In the genomic region with DNA sequence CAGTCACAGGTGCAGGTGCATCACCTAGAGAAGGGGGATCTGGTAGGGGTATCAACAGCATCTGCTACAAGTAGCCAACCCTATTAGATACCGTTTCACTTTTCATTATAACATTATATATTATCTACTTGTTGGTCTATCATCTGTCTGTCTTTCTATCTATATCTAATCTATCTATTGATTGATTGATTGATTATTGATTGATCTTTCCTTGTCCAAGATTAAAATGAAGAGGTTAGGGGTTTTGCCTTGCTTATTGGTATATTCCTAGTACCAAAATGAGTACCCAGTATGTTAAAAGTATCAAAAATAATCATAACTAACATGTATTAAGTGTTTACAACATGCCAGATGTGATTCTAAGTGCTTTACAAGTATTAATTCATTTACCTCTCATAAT, we compare ENCODE assay signal across 35 cellular contexts.
DNase-seq lines count a peak whose midpoint lies in the region; ATAC-seq, FAIRE-seq and TF ChIP-seq lines count a peak whose summit lies in the region.
"Had no signal": no experiment of that assay in that cellular context is flagged by ENCODE, and none has a peak within 500 bp of the region (broad histone marks: within the 10 kb centered on the region; RNA-seq: fewer than 3 reads in every experiment).

No MANE protein-coding gene starts in this region.

- H3K4ac ChIP-seq in IMR-90 (ENCODE audit: low read depth, low read length): no peak overlapping the region
- no peak overlapping the region for H3K4ac ChIP-seq in mesenchymal stem cell (ENCODE audit: low read depth in 1 of 2, low read length in 2 of 2)

- no peaks in the 10 kb centered on the region for H3K79me1 ChIP-seq in IMR-90 (ENCODE audit: low read depth in 1 of 2, low read length in 2 of 2)
- no peaks in the 10 kb centered on the region for H3K79me1 ChIP-seq in mesenchymal stem cell (replicated peaks; ENCODE audit: low read length, poor library complexity, severe bottlenecking)

- H3K23ac ChIP-seq in IMR-90 (ENCODE audit: low read depth, low read length) (no peak overlapping the region), mesenchymal stem cell (ENCODE audit: low read length in 2 of 2) (no peak overlapping the region)

- H2BK5ac ChIP-seq in IMR-90 (ENCODE audit: low read depth, low read length, poor library complexity, severe bottlenecking) (no peak overlapping the region), mesenchymal stem cell (ENCODE audit: low read depth, low read length, poor library complexity, severe bottlenecking) (no peak overlapping the region)

- BruUV-seq in IMR-90 (replicated peaks; lab: Mats Ljungman, UMichigan): no TSS peak
- no TSS peak for BruUV-seq in K562 (replicated peaks; lab: Mats Ljungman, UMichigan)

- H2BK12ac ChIP-seq in mesenchymal stem cell (ENCODE audit: low read length in 2 of 2): no peak overlapping the region

- H3K9me1 ChIP-seq in IMR-90 (ENCODE audit: insufficient read depth, low read length): no peaks in the 10 kb centered on the region
- no peaks in the 10 kb centered on the region for H3K9me1 ChIP-seq in K562 (ENCODE audit: control insufficient read depth, insufficient read depth, low read length)

- H2BK15ac ChIP-seq in IMR-90 (ENCODE audit: low read depth, low read length): no peak overlapping the region
- no peak overlapping the region for H2BK15ac ChIP-seq in mesenchymal stem cell (ENCODE audit: low read depth, poor library complexity, severe bottlenecking)

- no peak for ATAC-seq in IMR-90 (ENCODE audit: low read depth)
- no peak for ATAC-seq in K562
- no peak for ATAC-seq in HG03439 (IDR thresholded peaks at IDR 0.05; ENCODE audit: unreplicated experiment)
- ATAC-seq in body of pancreas: no peak
- ATAC-seq: A549; CD8-positive, alpha-beta T cell had no signal

- no peak for TF ChIP-seq RAD21 in IMR-90 (IDR thresholded peaks at IDR 0.05; ENCODE audit: low read length)
- no peak for TF ChIP-seq RAD21 in K562 (CRISPR knock-in tag; conservative IDR thresholded peaks at IDR 0.05 in 1 of 2, IDR thresholded peaks at IDR 0.05 in 1 of 2)

- H3K4me1 ChIP-seq in IMR-90 (ENCODE audit: control insufficient read depth, insufficient read depth, low read length) (no peaks in the 10 kb centered on the region), K562 (replicated peaks in 1 of 2; ENCODE audit: control insufficient read depth in 2 of 2, insufficient read depth in 2 of 2, low read length in 2 of 2) (no peaks in the 10 kb centered on the region), mesenchymal stem cell (ENCODE audit: control insufficient read depth, insufficient read depth, low read depth, low read length) (no peaks in the 10 kb centered on the region), body of pancreas (no peaks in the 10 kb centered on the region)
- H3K4me1 ChIP-seq: BE2C; BLaER1; BLaER1 treated with 17β-estradiol and CSF1 and Interleukin-3, amounts not matched to agents 10 nM and 100 nM; Caco-2 had no signal

- CTCF ChIA-PET in IMR-90 (lab: Yijun Ruan, JAX): no interaction called here
- CTCF ChIA-PET in K562 (lab: Yijun Ruan, JAX; ENCODE audit: low intra/inter-chr PET ratio): no interaction called here

- no peak for TF ChIP-seq EP300 in K562 (IDR thresholded peaks at IDR 0.05; ENCODE audit: low read length)

- TF ChIP-seq CTCF in IMR-90 (conservative IDR thresholded peaks at IDR 0.05; ENCODE audit: low read depth, low read length) (no peak), VCaP (conservative IDR thresholded peaks at IDR 0.05) (no peak), K562 (IDR thresholded peaks at IDR 0.05 in 2 of 3, conservative IDR thresholded peaks at IDR 0.05 in 1 of 3; ENCODE audit: insufficient read depth in 2 of 3, low read depth in 1 of 3, low read length in 3 of 3) (no peak), body of pancreas (IDR thresholded peaks at IDR 0.05) (no peak)

- no CpG with 5 or more reads among the region's 1 CpG for WGBS in IMR-90 (ENCODE audit: extremely low coverage in 2 of 2, insufficient read length in 1 of 2), 2 experiments
- WGBS in K562 (ENCODE audit: insufficient coverage, low coverage, missing lambda C conversion rate): 0% methylated on average over 1 of the region's 1 CpG
- no CpG with 5 or more reads among the region's 1 CpG for WGBS in mesenchymal stem cell
- 47 to 58% methylated on average over 1 of the region's 1 CpG for WGBS in body of pancreas, 2 donors

- H4K20me1 ChIP-seq in IMR-90 (ENCODE audit: insufficient read depth, low read length) (no peaks in the 10 kb centered on the region), K562 (replicated peaks; ENCODE audit: control insufficient read depth, insufficient read depth, low read length) (no peaks in the 10 kb centered on the region; the same call in 1 of the 2 replicates)
- H4K20me1 ChIP-seq: BLaER1; BLaER1 treated with 17β-estradiol and CSF1 and Interleukin-3, amounts not matched to agents 10 nM and 100 nM had no signal

- H3K79me2 ChIP-seq in K562 (ENCODE audit: control insufficient read depth, insufficient read depth, low read length): no peaks in the 10 kb centered on the region

- no peak overlapping the region for H3K56ac ChIP-seq in IMR-90 (ENCODE audit: extremely low read depth, insufficient read depth, low read length)

- TF ChIP-seq POLR2A in IMR-90 (IDR thresholded peaks at IDR 0.05; ENCODE audit: low read depth, low read length) (no peak), K562 (conservative IDR thresholded peaks at IDR 0.05) (no peak), body of pancreas (IDR thresholded peaks at IDR 0.05) (no peak)

- no peaks in the 10 kb centered on the region for H3K27me3 ChIP-seq in IMR-90 (ENCODE audit: control insufficient read depth, insufficient read depth, low read length)
- H3K27me3 ChIP-seq in K562 (ENCODE audit: control insufficient read depth in 2 of 2, insufficient read depth in 2 of 2, low read length in 2 of 2): no peaks in the 10 kb centered on the region
- no peaks in the 10 kb centered on the region for H3K27me3 ChIP-seq in mesenchymal stem cell (ENCODE audit: control insufficient read depth in 1 of 2, insufficient read depth in 1 of 2, low read length in 2 of 2)
- no peaks in the 10 kb centered on the region for H3K27me3 ChIP-seq in body of pancreas
- H3K27me3 ChIP-seq: BE2C; BLaER1; BLaER1 treated with 17β-estradiol and CSF1 and Interleukin-3, amounts not matched to agents 10 nM and 100 nM had no signal

- H3K36me3 ChIP-seq in IMR-90 (ENCODE audit: control insufficient read depth, insufficient read depth, low read length) (no peaks in the 10 kb centered on the region), K562 (ENCODE audit: control insufficient read depth, insufficient read depth, low read length) (no peaks in the 10 kb centered on the region), mesenchymal stem cell (ENCODE audit: control insufficient read depth in 1 of 2, insufficient read depth in 2 of 2, low read depth in 1 of 2, low read length in 2 of 2) (no peaks in the 10 kb centered on the region), body of pancreas (replicated peaks in 1 of 2; ENCODE audit: insufficient read depth in 1 of 2, low read depth in 2 of 2) (no peaks in the 10 kb centered on the region)
- H3K36me3 ChIP-seq: BE2C; BLaER1; BLaER1 treated with 17β-estradiol and CSF1 and Interleukin-3, amounts not matched to agents 10 nM and 100 nM had no signal

- H4K91ac ChIP-seq in IMR-90 (ENCODE audit: insufficient read depth, low read depth, low read length): no peak overlapping the region
- no peak overlapping the region for H4K91ac ChIP-seq in mesenchymal stem cell (ENCODE audit: low read length)

- H3K9ac ChIP-seq in IMR-90 (ENCODE audit: low read depth, low read length) (no peak overlapping the region), K562 (ENCODE audit: insufficient read depth in 1 of 2, low read depth in 2 of 2, low read length in 2 of 2) (no peak overlapping the region), mesenchymal stem cell (ENCODE audit: low read length) (no peak overlapping the region)
- H3K9ac ChIP-seq: BLaER1; BLaER1 treated with 17β-estradiol and CSF1 and Interleukin-3, amounts not matched to agents 10 nM and 100 nM had no signal

- H3K14ac ChIP-seq in IMR-90 (replicated peaks; ENCODE audit: low read depth, low read length): no peak overlapping the region
- H3K14ac ChIP-seq in mesenchymal stem cell (ENCODE audit: low read length in 2 of 2): no peak overlapping the region

- no peak overlapping the region for H3K4me2 ChIP-seq in IMR-90 (ENCODE audit: low read depth, low read length)
- H3K4me2 ChIP-seq in K562 (ENCODE audit: insufficient read depth, low read length): no peak overlapping the region
- H3K4me2 ChIP-seq in mesenchymal stem cell (ENCODE audit: low read length, poor library complexity, severe bottlenecking): no peak overlapping the region
- H3K4me2 ChIP-seq: A549; BLaER1; BLaER1 treated with 17β-estradiol and CSF1 and Interleukin-3, amounts not matched to agents 10 nM and 100 nM had no signal

- H3K27ac ChIP-seq in IMR-90 (ENCODE audit: insufficient read depth, low read length) (no peak overlapping the region), VCaP (peak overlapping the region; percentile 63), K562 (ENCODE audit: extremely low read depth, low read depth, low read length) (no peak overlapping the region), mesenchymal stem cell (ENCODE audit: low read length, poor library complexity, severe bottlenecking) (no peak overlapping the region), body of pancreas (no peak overlapping the region)
- H3K27ac ChIP-seq: 22Rv1; A549; BLaER1; BLaER1 treated with 17β-estradiol and CSF1 and Interleukin-3, amounts not matched to agents 10 nM and 100 nM; C4-2B had no signal

- H4K5ac ChIP-seq in IMR-90 (ENCODE audit: low read depth, low read length): no peak overlapping the region

- H3K18ac ChIP-seq in IMR-90 (ENCODE audit: low read depth, low read length): no peak overlapping the region
- no peak overlapping the region for H3K18ac ChIP-seq in mesenchymal stem cell (ENCODE audit: low read depth in 1 of 2, low read length in 2 of 2)

- dilution Hi-C loops in IMR-90 (cut with HindIII; ENCODE audit: low sequenced_read_pairs, unreplicated experiment): no loop called here

- in situ Hi-C loops in IMR-90 (cut with MboI; ENCODE audit: low sequenced_read_pairs) (no loop called here), K562 (cut with MboI) (no loop called here)

- H4K8ac ChIP-seq in IMR-90 (ENCODE audit: low read depth in 2 of 2, low read length in 2 of 2): no peak overlapping the region
- H4K8ac ChIP-seq in mesenchymal stem cell (ENCODE audit: low read length): peak overlapping the region; percentile 49

- H2AK5ac ChIP-seq in IMR-90 (ENCODE audit: low read depth, low read length): no peak overlapping the region
- no peak overlapping the region for H2AK5ac ChIP-seq in mesenchymal stem cell (ENCODE audit: low read length, severe bottlenecking)

- H2AK9ac ChIP-seq in IMR-90 (replicated peaks; ENCODE audit: low read depth, low read length, poor library complexity): peak overlapping the region; percentile 24

- no peak for FAIRE-seq in K562 (lab: Jason Lieb, UNC)
- FAIRE-seq: A204.1, A549, D721Med had no signal

- H3K4me3 ChIP-seq in IMR-90 (ENCODE audit: insufficient read depth, low read depth, low read length): no peak overlapping the region
- H3K4me3 ChIP-seq in K562: no peak overlapping the region
- no peak overlapping the region for H3K4me3 ChIP-seq in mesenchymal stem cell (ENCODE audit: insufficient read depth in 1 of 2, low read depth in 1 of 2, low read length in 2 of 2)
- H3K4me3 ChIP-seq in body of pancreas: no peak overlapping the region
- H3K4me3 ChIP-seq: A549; BLaER1; BLaER1 treated with 17β-estradiol and CSF1 and Interleukin-3, amounts not matched to agents 10 nM and 100 nM had no signal

- peaks cover 2% of the 10 kb centered on the region for H3K9me3 ChIP-seq in IMR-90 (ENCODE audit: control insufficient read depth, insufficient read depth, low read length)
- no peaks in the 10 kb centered on the region for H3K9me3 ChIP-seq in K562 (replicated peaks; ENCODE audit: control insufficient read depth, insufficient read depth, low read depth, low read length)
- no peaks in the 10 kb centered on the region for H3K9me3 ChIP-seq in mesenchymal stem cell (ENCODE audit: control insufficient read depth, low read length)
- no peaks in the 10 kb centered on the region for H3K9me3 ChIP-seq in body of pancreas
- H3K9me3 ChIP-seq: A549; BE2C; BLaER1; BLaER1 treated with 17β-estradiol and CSF1 and Interleukin-3, amounts not matched to agents 10 nM and 100 nM; Caco-2 had no signal

- no peak overlapping the region for H2AFZ ChIP-seq in IMR-90 (replicated peaks; ENCODE audit: low read length, poor library complexity)
- H2AFZ ChIP-seq in K562 (ENCODE audit: low read depth, low read length): no peak overlapping the region
- no peak overlapping the region for H2AFZ ChIP-seq in mesenchymal stem cell (ENCODE audit: low read depth, low read length)

- DNase-seq in IMR-90: no peak
- no peak for DNase-seq in K562 (ENCODE audit: extremely low read depth in 1 of 4, low spot score in 3 of 4)
- no peak for DNase-seq in mesenchymal stem cell
- no peak for DNase-seq in stimulated activated naive CD4-positive, alpha-beta T cell treated with Interleukin-2 at 50 U/mL for 16 hours (lab: John Stamatoyannopoulos, UW)
- no peak for DNase-seq in medulla oblongata (ENCODE audit: extremely low spot score)
- DNase-seq in body of pancreas: no peak
- DNase-seq: 8988T; ACHN; AML-193; BE2C; C1 segment of cervical spinal cord; Caco-2; Calu3; CD4-positive, alpha-beta memory T cell; CD4-positive, alpha-beta T cell; CD4-positive, CD25-positive, alpha-beta regulatory T cell; CD8-positive, alpha-beta memory T cell; CD8-positive, alpha-beta T cell; COR-L47; DMS 273 treated with DMSO at 0.1 percent for 48 hours; DMS153; DMS53; DMS79; DMS79 treated with DMSO at 0.1 percent for 48 hours; DND-41; EL had no signal

- no peak overlapping the region for H2BK20ac ChIP-seq in IMR-90 (ENCODE audit: low read depth, low read length)

- intact Hi-C loops in IMR-90 (cut with micrococcal nuclease) (no loop called here), K562 (cut with micrococcal nuclease) (no loop called here), body of pancreas (cut with DNase I) (no loop called here)

- H2BK120ac ChIP-seq in IMR-90 (ENCODE audit: low read depth, low read length) (no peak overlapping the region), mesenchymal stem cell (ENCODE audit: low read depth, low read length) (no peak overlapping the region)

- POLR2A ChIA-PET in IMR-90 (lab: Charles Lee; ENCODE audit: unreplicated experiment): no interaction called here
- POLR2A ChIA-PET in K562 (lab: Yijun Ruan, JAX): no interaction called here
